In genomic region chr10:71938211-71938610, GRCh38 we compare ENCODE assay signal across 23 cellular contexts. TPM values are rescaled to one million over a fixed set of nuclear protein-coding genes. Genes with fewer than 3 reads are reported as not detected.
"Had no signal": no experiment of that assay in that cellular context is flagged by ENCODE, and none has a peak within 500 bp of the region (broad histone marks: within the 10 kb centered on the region; RNA-seq: fewer than 3 reads in every experiment).

No MANE protein-coding gene starts in this region.

- H3K4me1 ChIP-seq: left ventricle myocardium inferior, suprapubic skin, tibial artery, uterus had no signal

- H3K27ac ChIP-seq: left ventricle myocardium inferior, ovary, skin epidermis, suprapubic skin, thoracic aorta, tibial artery, uterus had no signal

- H3K9me3 ChIP-seq: ovary, thoracic aorta, uterus had no signal

- H3K27me3 ChIP-seq: ovary, suprapubic skin, tibial artery, uterus had no signal

- DNase-seq: hypothalamus; immature natural killer cell; left ventricle myocardium inferior; midbrain; mucosa of descending colon; naive thymus-derived CD4-positive, alpha-beta T cell; ovary; retina; right cardiac atrium; stimulated activated CD4-positive, alpha-beta T cell treated with anti-CD3 and anti-CD28 coated beads, Interleukin-12 subunit alpha, Interleukin-12 subunit beta, amount 100 ng/mL, for 4 hours; stimulated activated CD4-positive, alpha-beta T cell treated with anti-CD3 and anti-CD28 coated beads, Interleukin-15, amount 100 ng/mL, for 24 hours; stimulated activated CD4-positive, alpha-beta T cell treated with anti-CD3 and anti-CD28 coated beads, Interleukin-2, amount 100 ng/mL, for 24 hours; stimulated activated CD4-positive, alpha-beta T cell treated with anti-CD3 and anti-CD28 coated beads, Interleukin-4, amount 100 ng/mL, for 1 hour; stimulated activated naive B cell treated with anti-CD40 and anti-IgM and Interleukin-4, amounts not matched to agents 10 μg/mL and 1 μg/mL and 100 μg/mL, for 72 hours; tibial artery; uterus had no signal

- H3K4me3 ChIP-seq: left ventricle myocardium inferior, lung, mucosa of descending colon, ovary, skin epidermis, suprapubic skin, thoracic aorta, tibial artery, uterus had no signal

- ATAC-seq: mucosa of descending colon; naive thymus-derived CD4-positive, alpha-beta T cell; natural killer cell treated with Interleukin-12 subunit alpha and Interleukin-12 subunit beta and Interleukin-15 and Interleukin-18, amount 100 ng/mL, for 72 hours; right cardiac atrium; sciatic nerve; stimulated activated naive B cell treated with anti-CD40 and anti-IgM and Interleukin-4, amounts not matched to agents 10 μg/mL and 1 μg/mL and 100 μg/mL, for 72 hours had no signal

- FAIRE-seq: islet of Langerhans had no signal

- H3K36me3 ChIP-seq: left ventricle myocardium inferior, ovary, suprapubic skin, thoracic aorta, tibial artery, uterus had no signal

RNA-seq across cellular contexts. Expression of gene CHST3, which starts 26.0 kb away (rescaled TPM):
- total RNA-seq: natural killer cell treated with Interleukin-12 subunit alpha and Interleukin-12 subunit beta and Interleukin-15 and Interleukin-18, amount 100 ng/mL, for 72 hours had no signal
- polyA plus RNA-seq: immature natural killer cell; naive thymus-derived CD4-positive, alpha-beta T cell had no signal
